ENCODE assay signal across 8 cellular contexts in the genomic region with DNA sequence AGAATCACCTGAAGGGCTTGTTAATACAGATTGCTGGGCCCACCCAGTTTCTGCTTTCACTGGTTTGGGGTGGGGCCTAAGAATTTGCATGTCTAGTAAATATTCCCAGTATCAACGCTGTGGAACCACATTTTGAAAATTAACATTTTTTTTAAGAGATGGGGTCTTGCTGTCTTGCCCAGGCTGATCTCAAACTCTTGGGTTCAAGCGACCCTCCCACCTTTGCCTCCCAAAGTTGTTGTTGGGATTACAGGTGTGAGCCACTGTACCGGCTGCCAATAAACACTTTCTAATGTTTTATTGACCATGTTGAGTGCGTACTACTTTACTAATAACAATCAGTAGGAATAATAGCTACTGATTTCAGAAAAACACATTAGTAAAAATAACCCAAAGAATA. TPM values are rescaled to one million over a fixed set of nuclear protein-coding genes. Genes with fewer than 3 reads are reported as not detected.
A peak's percentile ranks its signal among the peaks of the same experiment; 100 is the strongest.
DNase-seq lines count a peak whose midpoint lies in the region; ATAC-seq, FAIRE-seq and TF ChIP-seq lines count a peak whose summit lies in the region.

No MANE protein-coding gene starts in this region.

- H3K9me1 ChIP-seq in endothelial cell of umbilical vein (replicated peaks; ENCODE audit: control insufficient read depth, extremely low read depth, insufficient read depth, low read length): no peaks in the 10 kb centered on the region

- DNase-seq in Panc1 (ENCODE audit: low read depth, low spot score): no peak
- no peak for DNase-seq in endothelial cell of umbilical vein (ENCODE audit: low read depth, low spot score)
- DNase-seq in psoas muscle: no peak
- DNase-seq in omental fat pad (ENCODE audit: low spot score): no peak
- DNase-seq in NCI-H1436 (lab: John Stamatoyannopoulos, UW): no peak
- DNase-seq in DMS153 (lab: John Stamatoyannopoulos, UW): no peak

- ATAC-seq in Panc1 (no peak), psoas muscle (no peak), omental fat pad (ENCODE audit: low FRiP score) (no peak), HG03280 (IDR thresholded peaks at IDR 0.05; ENCODE audit: unreplicated experiment) (no peak)

- TF ChIP-seq POLR2A in endothelial cell of umbilical vein (IDR thresholded peaks at IDR 0.05; ENCODE audit: low read depth, low read length): no peak

- peaks cover 31% of the 10 kb centered on the region for H3K4me1 ChIP-seq in DOHH2 (ENCODE audit: control insufficient read depth, low read length)
- H3K4me1 ChIP-seq in Panc1 (ENCODE audit: control insufficient read depth, insufficient read depth, low read length): peaks cover 54% of the 10 kb centered on the region
- peaks cover 47% of the 10 kb centered on the region for H3K4me1 ChIP-seq in endothelial cell of umbilical vein (ENCODE audit: control insufficient read depth, extremely low read depth, insufficient read depth, low read length)
- peaks cover 49% of the 10 kb centered on the region for H3K4me1 ChIP-seq in psoas muscle

- H3K4me2 ChIP-seq in DOHH2 (ENCODE audit: low read length) (peak overlapping the region; percentile 100), endothelial cell of umbilical vein (ENCODE audit: insufficient read depth, low read length) (peak overlapping the region; percentile 81)

- H3K79me2 ChIP-seq in DOHH2 (ENCODE audit: control insufficient read depth, low read length) (peaks cover 49% of the 10 kb centered on the region), endothelial cell of umbilical vein (ENCODE audit: control insufficient read depth, insufficient read depth, low read length) (peaks cover 65% of the 10 kb centered on the region)

- TF ChIP-seq CTCF in DOHH2 (IDR thresholded peaks at IDR 0.05; ENCODE audit: low read depth, low read length, poor library complexity, severe bottlenecking) (no peak), Panc1 (IDR thresholded peaks at IDR 0.05) (no peak), endothelial cell of umbilical vein (IDR thresholded peaks at IDR 0.05; ENCODE audit: extremely low read depth in 1 of 2, insufficient read depth in 1 of 2, low read depth in 1 of 2, low read length in 2 of 2) (no peak), psoas muscle (IDR thresholded peaks at IDR 0.05) (no peak), omental fat pad (IDR thresholded peaks at IDR 0.05) (no peak)

- peaks cover 43% of the 10 kb centered on the region for H3F3A ChIP-seq in DOHH2 (ENCODE audit: control insufficient read depth, insufficient read depth)

- H4K20me1 ChIP-seq in DOHH2 (ENCODE audit: control insufficient read depth, insufficient read depth, low read depth, low read length) (peaks cover 7% of the 10 kb centered on the region; the same call in 1 of the 2 replicates), endothelial cell of umbilical vein (replicated peaks; ENCODE audit: control insufficient read depth, extremely low read depth, insufficient read depth, low read length) (peaks cover 27% of the 10 kb centered on the region)

- H3K27me3 ChIP-seq in DOHH2 (ENCODE audit: control insufficient read depth, low read length) (no peaks in the 10 kb centered on the region), Panc1 (ENCODE audit: control insufficient read depth, insufficient read depth, low read length) (no peaks in the 10 kb centered on the region), endothelial cell of umbilical vein (ENCODE audit: control insufficient read depth in 2 of 2, insufficient read depth in 2 of 2, low read length in 2 of 2) (no peaks in the 10 kb centered on the region), psoas muscle (ENCODE audit: insufficient read depth in 3 of 3, low read length in 2 of 3) (no peaks in the 10 kb centered on the region)

- no peak for FAIRE-seq in endothelial cell of umbilical vein (lab: Jason Lieb, UNC)

- POLR2A ChIA-PET in Panc1 (lab: Charles Lee) (interaction anchor here (0.7 kb wide), 1 partner anchor 107 kb away, joined by 3 read pairs; no protein-coding TSS in a partner anchor), endothelial cell of umbilical vein (lab: Charles Lee) (interaction anchor here (1.3 kb wide), 1 partner anchor 10 kb away, joined by 3 read pairs; no protein-coding TSS in a partner anchor)

- H3K4me3 ChIP-seq in DOHH2 (ENCODE audit: low read length): peak overlapping the region; percentile 94
- peak overlapping the region; percentile 83 to 86 for H3K4me3 ChIP-seq in Panc1 (ENCODE audit: low read depth in 2 of 2, low read length in 2 of 2)
- H3K4me3 ChIP-seq in endothelial cell of umbilical vein (replicated peaks in 1 of 3; ENCODE audit: insufficient read depth in 1 of 3, low read depth in 1 of 3, low read length in 3 of 3): peak overlapping the region in 1 of 3 experiments; percentile 97
- peak overlapping the region; percentile 97 for H3K4me3 ChIP-seq in psoas muscle

- H3K27ac ChIP-seq in DOHH2 (ENCODE audit: low read depth, low read length) (no peak overlapping the region), Panc1 (ENCODE audit: low read length) (peak overlapping the region; percentile 96), endothelial cell of umbilical vein (ENCODE audit: insufficient read depth, low read depth, low read length) (no peak overlapping the region), psoas muscle (peak overlapping the region; percentile 99)

- H3K9me3 ChIP-seq in DOHH2 (ENCODE audit: control insufficient read depth, insufficient read depth, low read length) (no peaks in the 10 kb centered on the region), Panc1 (ENCODE audit: control insufficient read depth, insufficient read depth, low read depth, low read length) (no peaks in the 10 kb centered on the region), endothelial cell of umbilical vein (replicated peaks; ENCODE audit: control insufficient read depth, insufficient read depth, low read length) (no peaks in the 10 kb centered on the region), psoas muscle (no peaks in the 10 kb centered on the region)

- BruUV-seq in Panc1 (replicated peaks; lab: Mats Ljungman, UMichigan) (no TSS peak), endothelial cell of umbilical vein (replicated peaks; lab: Mats Ljungman, UMichigan) (no TSS peak)

- 84 to 90% (median 86%) methylated on average over 4 of the region's 4 CpGs for WGBS in psoas muscle, 3 donors

- in situ Hi-C loops in Panc1 (cut with HindIII; ENCODE audit: low pct_unique_long_range_greater_than_20kb, low sequenced_read_pairs): no loop called here

- no peak overlapping the region for H2AFZ ChIP-seq in endothelial cell of umbilical vein (ENCODE audit: low read depth, low read length)

- dilution Hi-C loops in endothelial cell of umbilical vein (cut with MboI; ENCODE audit: extremely low pct_ligation_motif_present, low sequenced_read_pairs): no loop called here

- CTCF ChIA-PET in Panc1 (lab: Charles Lee): no interaction called here
- CTCF ChIA-PET in endothelial cell of umbilical vein (lab: Charles Lee): interaction anchor here (1.0 to 1.4 kb wide), 2 partner anchors 14 to 52 kb away, joined by 3 read pairs; a partner anchor contains a TSS

- H3K9ac ChIP-seq in endothelial cell of umbilical vein (replicated peaks; ENCODE audit: extremely low read depth, insufficient read depth, low read length): peak overlapping the region; percentile 100

- no peaks in the 10 kb centered on the region for H3K9me2 ChIP-seq in DOHH2 (replicated peaks; ENCODE audit: control insufficient read depth, low read length)

- H3K36me3 ChIP-seq in DOHH2 (ENCODE audit: control insufficient read depth, low read length): peaks cover 72% of the 10 kb centered on the region
- peaks cover 64% of the 10 kb centered on the region for H3K36me3 ChIP-seq in Panc1 (ENCODE audit: control insufficient read depth, insufficient read depth, low read length)
- H3K36me3 ChIP-seq in endothelial cell of umbilical vein (ENCODE audit: control insufficient read depth in 2 of 2, extremely low read depth in 1 of 2, insufficient read depth in 2 of 2, low read length in 2 of 2): peaks cover 42 to 54% of the 10 kb centered on the region in 2 experiments
- peaks cover 17 to 60% of the 10 kb centered on the region in 2 donors for H3K36me3 ChIP-seq in psoas muscle (ENCODE audit: insufficient read depth in 1 of 2, low read depth in 1 of 2)

- intact Hi-C loops in Panc1 (cut with micrococcal nuclease; ENCODE audit: unreplicated experiment) (loop anchor here (5.0 kb wide), 2 partner anchors 51 to 121 kb away; a partner anchor contains a TSS), endothelial cell of umbilical vein (cut with micrococcal nuclease) (loop anchor here (5.0 kb wide), 1 partner anchor 1171 kb away; no protein-coding TSS in a partner anchor), psoas muscle (cut with DNase I) (loop anchor here (5.0 kb wide), 4 partner anchors 39 to 91 kb away; a partner anchor contains a TSS)

RNA-seq across cellular contexts. Expression of a gene that starts 2.5 kb away (rescaled TPM):
- total RNA-seq in Panc1 (2021; ENCODE audit: unreplicated experiment) (2,422 TPM), endothelial cell of umbilical vein (1,175 and 1,194 TPM in 2 replicates), psoas muscle (100 to 1,000 TPM; 652 to 809 (median 709) TPM), omental fat pad (100 to 1,000 TPM; 456 to 714 (median 516) TPM)
- polyA plus RNA-seq in Panc1 (2012; ENCODE audit: insufficient read length): 1,612 TPM
- polyA plus RNA-seq in endothelial cell of umbilical vein (297 and 382 TPM in 2 replicates), psoas muscle (100 to 1,000 TPM; 308 to 726 (median 645) TPM)
- 501 and 523 TPM in 2 replicates for polyA plus RNA-seq in endothelial cell of umbilical vein (2011; cell fraction: cytosol; rRNA removed)
- polyA plus RNA-seq in endothelial cell of umbilical vein (2011; cell fraction: nucleus; rRNA removed): 787 and 812 TPM in 2 replicates
- polyA plus RNA-seq in endothelial cell of umbilical vein (2012): 602 and 1,003 TPM in 2 replicates
- polyA minus RNA-seq in endothelial cell of umbilical vein: 667 and 874 TPM in 2 replicates
- polyA minus RNA-seq in endothelial cell of umbilical vein (2011; cell fraction: cytosol; rRNA and poly(A)+ RNA removed): 684 TPM
- polyA minus RNA-seq in endothelial cell of umbilical vein (2011; cell fraction: nucleus; rRNA and poly(A)+ RNA removed): 739 and 871 TPM in 2 replicates

RNA-seq across cellular contexts. Expression of a gene that starts 51.6 kb away (rescaled TPM):
- total RNA-seq in Panc1 (2021; ENCODE audit: unreplicated experiment) (114 TPM), endothelial cell of umbilical vein (35.7 and 41.2 TPM in 2 replicates), psoas muscle (10 to 100 TPM; 25.5 to 47.8 (median 29.4) TPM), omental fat pad (10 to 100 TPM; 16.5 to 44.0 (median 22.6) TPM)
- polyA plus RNA-seq in Panc1 (2012; ENCODE audit: insufficient read length): 59.1 TPM
- polyA plus RNA-seq in endothelial cell of umbilical vein (59.4 and 73.9 TPM in 2 replicates), psoas muscle (10 to 100 TPM; 20.0 to 39.6 (median 20.8) TPM)
- polyA plus RNA-seq in endothelial cell of umbilical vein (2011; cell fraction: cytosol; rRNA removed): 44.3 and 46.4 TPM in 2 replicates
- polyA plus RNA-seq in endothelial cell of umbilical vein (2011; cell fraction: nucleus; rRNA removed): 82.4 and 83.0 TPM in 2 replicates
- polyA plus RNA-seq in endothelial cell of umbilical vein (2012): 26.2 and 33.8 TPM in 2 replicates
- 280 and 304 TPM in 2 replicates for polyA minus RNA-seq in endothelial cell of umbilical vein
- polyA minus RNA-seq in endothelial cell of umbilical vein (2011; cell fraction: cytosol; rRNA and poly(A)+ RNA removed): 28.3 TPM
- polyA minus RNA-seq in endothelial cell of umbilical vein (2011; cell fraction: nucleus; rRNA and poly(A)+ RNA removed): 86.6 and 118 TPM in 2 replicates

RNA-seq across cellular contexts. Expression of a gene that starts 55.2 kb away (rescaled TPM):
- total RNA-seq in Panc1 (2021; ENCODE audit: unreplicated experiment) (60.1 TPM), endothelial cell of umbilical vein (33.2 and 33.4 TPM in 2 replicates), psoas muscle (10 to 100 TPM; 20.9 to 31.0 (median 26.1) TPM), omental fat pad (10 to 100 TPM; 20.9 to 28.8 (median 23.7) TPM)
- polyA plus RNA-seq in Panc1 (2012; ENCODE audit: insufficient read length): 39.6 TPM
- polyA plus RNA-seq in endothelial cell of umbilical vein (5.2 and 7.5 TPM in 2 replicates), psoas muscle (10 to 100 TPM; 16.4 to 41.6 (median 17.7) TPM)
- 10.9 and 11.2 TPM in 2 replicates for polyA plus RNA-seq in endothelial cell of umbilical vein (2011; cell fraction: cytosol; rRNA removed)
- polyA plus RNA-seq in endothelial cell of umbilical vein (2011; cell fraction: nucleus; rRNA removed): 14.0 and 15.3 TPM in 2 replicates
- 26.9 and 36.9 TPM in 2 replicates for polyA plus RNA-seq in endothelial cell of umbilical vein (2012)
- 19.1 and 23.8 TPM in 2 replicates for polyA minus RNA-seq in endothelial cell of umbilical vein
- 12.9 TPM for polyA minus RNA-seq in endothelial cell of umbilical vein (2011; cell fraction: cytosol; rRNA and poly(A)+ RNA removed)
- 13.6 and 14.6 TPM in 2 replicates for polyA minus RNA-seq in endothelial cell of umbilical vein (2011; cell fraction: nucleus; rRNA and poly(A)+ RNA removed)

Comparison
In these comparisons a context has a peak if more than half of its experiments do, and no peak if none do; other contexts are left out.
1. H3K27ac ChIP-seq: peak in Panc1 (single experiment) and psoas muscle (single experiment); none in DOHH2 (single experiment) and endothelial cell of umbilical vein (single experiment).